25 cellular contexts compared by ENCODE assay signal in the genomic region with DNA sequence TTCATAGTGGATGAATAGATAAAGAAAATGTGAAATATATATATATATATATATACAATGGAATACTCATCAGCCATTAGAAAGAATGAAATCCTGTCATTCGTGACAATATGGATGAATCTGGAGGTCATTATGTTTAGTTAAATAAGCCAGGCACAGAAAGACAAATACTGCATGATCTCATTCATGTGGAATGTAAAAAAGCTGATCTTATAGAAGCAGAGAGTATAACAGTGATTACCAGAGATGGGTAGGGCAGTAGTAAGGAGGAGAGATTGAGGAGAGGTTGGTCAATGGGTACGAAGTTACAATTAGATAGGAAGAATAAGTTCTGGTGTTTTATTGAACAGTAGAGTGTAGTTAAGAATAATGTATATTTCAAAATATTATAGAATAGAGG. TPM values are rescaled to one million over a fixed set of nuclear protein-coding genes. Genes with fewer than 3 reads are reported as not detected.
DNase-seq lines count a peak whose midpoint lies in the region; ATAC-seq, FAIRE-seq and TF ChIP-seq lines count a peak whose summit lies in the region.
"Had no signal": no experiment of that assay in that cellular context is flagged by ENCODE, and none has a peak within 500 bp of the region (broad histone marks: within the 10 kb centered on the region; RNA-seq: fewer than 3 reads in every experiment).

No MANE protein-coding gene starts in this region.

- FAIRE-seq in H54 (lab: Jason Lieb, UNC) = peak; percentile 48
- FAIRE-seq: A204.1, GM12891, GM18507 had no signal

- H3K36me3 ChIP-seq in Panc1 (ENCODE audit: control insufficient read depth, insufficient read depth, low read length) (no peaks in the 10 kb centered on the region), mesendoderm (ENCODE audit: control insufficient read depth, insufficient read depth, low read length) (no peaks in the 10 kb centered on the region), endodermal cell (ENCODE audit: control insufficient read depth, insufficient read depth, low read length) (no peaks in the 10 kb centered on the region)
- H3K36me3 ChIP-seq: BE2C; BLaER1 treated with 17β-estradiol and CSF1 and Interleukin-3, amounts not matched to agents 10 nM and 100 nM had no signal

- H3K9ac ChIP-seq in mesendoderm (ENCODE audit: low read length) (no peak overlapping the region), endodermal cell (ENCODE audit: extremely low read depth, low read length, poor library complexity, severe bottlenecking) (no peak overlapping the region)
- H3K9ac ChIP-seq: BLaER1 treated with 17β-estradiol and CSF1 and Interleukin-3, amounts not matched to agents 10 nM and 100 nM had no signal

- H3K4me3 ChIP-seq in Panc1 (ENCODE audit: low read depth in 2 of 2, low read length in 2 of 2) (no peak overlapping the region), mesendoderm (ENCODE audit: low read length) (no peak overlapping the region), endodermal cell (ENCODE audit: low read length) (no peak overlapping the region)
- H3K4me3 ChIP-seq: BLaER1 treated with 17β-estradiol and CSF1 and Interleukin-3, amounts not matched to agents 10 nM and 100 nM had no signal

- H3K4me2 ChIP-seq in mesendoderm (ENCODE audit: low read length) = no peak overlapping the region
- H3K4me2 ChIP-seq: BLaER1 treated with 17β-estradiol and CSF1 and Interleukin-3, amounts not matched to agents 10 nM and 100 nM had no signal

- H2AK5ac ChIP-seq in mesendoderm (ENCODE audit: low read length) = no peak overlapping the region

- H4K8ac ChIP-seq in mesendoderm (ENCODE audit: low read depth, low read length) = no peak overlapping the region

- H3K27ac ChIP-seq in Panc1 (ENCODE audit: low read length) = no peak overlapping the region
- H3K27ac ChIP-seq in mesendoderm (ENCODE audit: low read depth, low read length) = no peak overlapping the region
- no peak overlapping the region for H3K27ac ChIP-seq in endodermal cell (ENCODE audit: low read depth, low read length)
- H3K27ac ChIP-seq: BLaER1 treated with 17β-estradiol and CSF1 and Interleukin-3, amounts not matched to agents 10 nM and 100 nM had no signal

- in situ Hi-C loops in Caki2 (cut with HindIII; ENCODE audit: low pct_unique_long_range_greater_than_20kb, low sequenced_read_pairs) (no loop called here), Panc1 (cut with HindIII; ENCODE audit: low pct_unique_long_range_greater_than_20kb, low sequenced_read_pairs) (no loop called here)

- no peak overlapping the region for H3K27ac Mint-ChIP-seq in endodermal cell
- H3K27ac Mint-ChIP-seq: CD14-positive monocyte; CD4-positive, alpha-beta T cell; CD8-positive, alpha-beta memory T cell had no signal

- no TSS peak for BruUV-seq in Panc1 (replicated peaks; lab: Mats Ljungman, UMichigan)

- CTCF ChIA-PET in Panc1 (lab: Charles Lee) = no interaction called here

- H3K9me3 Mint-ChIP-seq in endodermal cell = peaks cover 9% of the 10 kb centered on the region

- H3K4ac ChIP-seq in mesendoderm (ENCODE audit: low read depth, low read length) = no peak overlapping the region

- H2BK120ac ChIP-seq in mesendoderm (ENCODE audit: low read depth, low read length) = no peak overlapping the region

- no peak overlapping the region for H3K56ac ChIP-seq in mesendoderm (ENCODE audit: low read length)

- no peaks in the 10 kb centered on the region for H3K79me1 ChIP-seq in mesendoderm (ENCODE audit: low read length)

- ATAC-seq in Panc1 = peak; percentile 73

- POLR2A ChIA-PET in Panc1 (lab: Charles Lee) = no interaction called here

- intact Hi-C loops in Panc1 (cut with micrococcal nuclease; ENCODE audit: unreplicated experiment) = no loop called here

- no peak overlapping the region for H2BK5ac ChIP-seq in mesendoderm (ENCODE audit: low read length)

- H3K18ac ChIP-seq in mesendoderm (ENCODE audit: low read length) = no peak overlapping the region

- H3K4me1 ChIP-seq in Panc1 (ENCODE audit: control insufficient read depth, insufficient read depth, low read length) = no peaks in the 10 kb centered on the region
- H3K4me1 ChIP-seq in mesendoderm (ENCODE audit: control insufficient read depth, low read depth, low read length) = no peaks in the 10 kb centered on the region
- H3K4me1 ChIP-seq in endodermal cell (ENCODE audit: control insufficient read depth, insufficient read depth, low read length) = no peaks in the 10 kb centered on the region
- H3K4me1 ChIP-seq: BE2C; BLaER1 treated with 17β-estradiol and CSF1 and Interleukin-3, amounts not matched to agents 10 nM and 100 nM had no signal

- WGBS in mesendoderm (ENCODE audit: extremely low coverage, insufficient coverage, low lambda C conversion rate) = no CpG with 5 or more reads among the region's 2 CpGs
- WGBS in endodermal cell (ENCODE audit: insufficient coverage in 1 of 2, insufficient read length in 1 of 2), 2 experiments = 64 to 70% methylated on average over 2 of the region's 2 CpGs

- H3K36me3 Mint-ChIP-seq in endodermal cell (ENCODE audit: low read depth) = no peaks in the 10 kb centered on the region
- H3K36me3 Mint-ChIP-seq: CD14-positive monocyte; CD8-positive, alpha-beta memory T cell had no signal

- no peak for TF ChIP-seq CTCF in Panc1 (IDR thresholded peaks at IDR 0.05)
- TF ChIP-seq CTCF in endodermal cell (conservative IDR thresholded peaks at IDR 0.05) = no peak

- no peaks in the 10 kb centered on the region for H3K27me3 Mint-ChIP-seq in endodermal cell (ENCODE audit: insufficient read depth)

- no peak overlapping the region for H4K5ac ChIP-seq in mesendoderm (ENCODE audit: low read length)

- H2BK15ac ChIP-seq in mesendoderm (replicated peaks; ENCODE audit: low read depth) = no peak overlapping the region

- no peak for TF ChIP-seq POLR2A in H54 (IDR thresholded peaks at IDR 0.05; ENCODE audit: low read depth, low read length)

- no peak overlapping the region for H3K4me3 Mint-ChIP-seq in endodermal cell
- H3K4me3 Mint-ChIP-seq: CD14-positive monocyte; CD4-positive, alpha-beta T cell; CD8-positive, alpha-beta memory T cell had no signal

- no peak overlapping the region for H3K23ac ChIP-seq in mesendoderm (ENCODE audit: low read length)

- peak; percentile 9 for DNase-seq in Caki2 (ENCODE audit: low read depth)
- no peak for DNase-seq in H54 (ENCODE audit: insufficient read length, low spot score)
- DNase-seq in Panc1 (ENCODE audit: low read depth, low spot score) = no peak
- peak; percentile 10 for DNase-seq in mesendoderm
- DNase-seq in NCI-H2081 treated with DMSO at 0.1 percent for 48 hours (lab: John Stamatoyannopoulos, UW) = no peak
- DNase-seq in endodermal cell = no peak
- DNase-seq in COLO668 (lab: John Stamatoyannopoulos, UW; ENCODE audit: unreplicated experiment) = no peak
- no peak for DNase-seq in glomerular visceral epithelial cell (ENCODE audit: extremely low spot score)
- DNase-seq: ACHN; AML-193; BE2C; CD4-positive, alpha-beta T cell; CD8-positive, alpha-beta memory T cell; COR-L47; DMS153; DMS79 treated with DMSO at 0.1 percent for 48 hours; GF-D8; GOT3; H7; HCEC 1CT had no signal

- no peaks in the 10 kb centered on the region for H3K79me2 ChIP-seq in mesendoderm (ENCODE audit: control insufficient read depth, insufficient read depth, low read length)

- H3K9me3 ChIP-seq in Panc1 (ENCODE audit: control insufficient read depth, insufficient read depth, low read depth, low read length) = no peaks in the 10 kb centered on the region
- H3K9me3 ChIP-seq in endodermal cell (ENCODE audit: control insufficient read depth, low read length) = peaks cover 15% of the 10 kb centered on the region
- H3K9me3 ChIP-seq: BE2C had no signal

- H3K4me1 Mint-ChIP-seq in endodermal cell = peaks cover 1% of the 10 kb centered on the region
- H3K4me1 Mint-ChIP-seq: CD14-positive monocyte; CD8-positive, alpha-beta memory T cell had no signal

- H3K27me3 ChIP-seq in Panc1 (ENCODE audit: control insufficient read depth, insufficient read depth, low read length) (no peaks in the 10 kb centered on the region), mesendoderm (ENCODE audit: insufficient read depth, low read length, poor library complexity) (no peaks in the 10 kb centered on the region), endodermal cell (ENCODE audit: control insufficient read depth, insufficient read depth, low read length, poor library complexity, severe bottlenecking) (no peaks in the 10 kb centered on the region)
- H3K27me3 ChIP-seq: BE2C; BLaER1 treated with 17β-estradiol and CSF1 and Interleukin-3, amounts not matched to agents 10 nM and 100 nM had no signal

RNA-seq across cellular contexts. Expression of a gene that starts 19.7 kb away (rescaled TPM):
- 2.8 and 4.6 TPM in 2 replicates for total RNA-seq in Caki2 (2014; rRNA removed; shearing (Covaris generic); ENCODE audit: low replicate concordance)
- total RNA-seq in Panc1 (2021; ENCODE audit: unreplicated experiment) (8.8 TPM), endodermal cell (1 to 10 TPM in 1 of 2 donors, under 1 TPM in 1; 0.49 to 2.4 TPM)
- 9.5 TPM for polyA plus RNA-seq in Panc1 (2012; ENCODE audit: insufficient read length)
- polyA plus RNA-seq in mesendoderm (2013, experiment 1 of 2) = 3.8 TPM
- 5.2 TPM for polyA plus RNA-seq in mesendoderm (2013, experiment 2 of 2)
- 1.8 TPM for polyA plus RNA-seq in endodermal cell (2013, experiment 1 of 2)
- polyA plus RNA-seq in endodermal cell (2013, experiment 2 of 2) = 1.5 TPM
- total RNA-seq: CD4-positive, alpha-beta T cell; CD8-positive, alpha-beta memory T cell had no signal
- polyA plus RNA-seq: CD14-positive monocyte; CD8-positive, alpha-beta memory T cell had no signal

RNA-seq across cellular contexts. Expression of a gene that starts 20.5 kb away (rescaled TPM):
- 0.09 and 0.10 TPM in 2 replicates for total RNA-seq in Caki2 (2014; rRNA removed; shearing (Covaris generic); ENCODE audit: low replicate concordance)
- total RNA-seq in Panc1 (2021; ENCODE audit: unreplicated experiment) (0.59 TPM), endodermal cell (1 to 10 TPM; 3.2 to 6.1 TPM)
- polyA plus RNA-seq in Panc1 (2012; ENCODE audit: insufficient read length) = 0.24 TPM
- 1.3 TPM for polyA plus RNA-seq in mesendoderm (2013, experiment 1 of 2)
- polyA plus RNA-seq in mesendoderm (2013, experiment 2 of 2) = 1.3 TPM
- 2.4 TPM for polyA plus RNA-seq in endodermal cell (2013, experiment 1 of 2)
- polyA plus RNA-seq in endodermal cell (2013, experiment 2 of 2) = 2.2 TPM
- total RNA-seq: CD4-positive, alpha-beta T cell; CD8-positive, alpha-beta memory T cell had no signal
- polyA plus RNA-seq: CD14-positive monocyte; CD8-positive, alpha-beta memory T cell had no signal

Comparison
In these comparisons a context has a peak if more than half of its experiments do, and no peak if none do; other contexts are left out.
1. DNase-seq: peak in Caki2 (single experiment) and mesendoderm (single experiment); none in H54 (single experiment), Panc1 (single experiment), NCI-H2081 treated with DMSO at 0.1 percent for 48 hours (single experiment), endodermal cell (single experiment), COLO668 (single experiment) and glomerular visceral epithelial cell (single experiment).